Comparison of ENCODE assay signal across 28 cellular contexts in genomic region chr7:151229249-151229648, GRCh38. TPM values are rescaled to one million over a fixed set of nuclear protein-coding genes. Genes with fewer than 3 reads are reported as not detected.
A peak's percentile ranks its signal among the peaks of the same experiment; 100 is the strongest.
DNase-seq lines count a peak whose midpoint lies in the region; ATAC-seq, FAIRE-seq and TF ChIP-seq lines count a peak whose summit lies in the region.
"Had no signal": no experiment of that assay in that cellular context is flagged by ENCODE, and none has a peak within 500 bp of the region (broad histone marks: within the 10 kb centered on the region; RNA-seq: fewer than 3 reads in every experiment).

No MANE protein-coding gene starts in this region.

- H3K4me1 ChIP-seq in K562 (replicated peaks in 1 of 2; ENCODE audit: control insufficient read depth in 2 of 2, insufficient read depth in 2 of 2, low read length in 2 of 2) (peaks cover 35 to 46% of the 10 kb centered on the region in 2 experiments; a peak in 4 of 5 replicates), left lung (peaks cover 12 to 51% of the 10 kb centered on the region in 2 donors), spleen (peaks cover 28 to 64% (median 47%) of the 10 kb centered on the region in 6 donors)
- H3K4me1 ChIP-seq in CD4-positive, alpha-beta memory T cell (ENCODE audit: insufficient read depth, low read length): peaks cover 47% of the 10 kb centered on the region

- H3K9me3 ChIP-seq in K562 (replicated peaks; ENCODE audit: control insufficient read depth, insufficient read depth, low read depth, low read length): no peaks in the 10 kb centered on the region
- H3K9me3 ChIP-seq in left lung: no peaks in the 10 kb centered on the region
- no peaks in the 10 kb centered on the region for H3K9me3 ChIP-seq in spleen
- no peaks in the 10 kb centered on the region for H3K9me3 ChIP-seq in CD4-positive, alpha-beta memory T cell (ENCODE audit: control insufficient read depth in 1 of 2, low read length in 2 of 2)
- H3K9me3 ChIP-seq: A549; BE2C; BLaER1 treated with 17β-estradiol and CSF1 and Interleukin-3, amounts not matched to agents 10 nM and 100 nM had no signal

- H3K27ac Mint-ChIP-seq in neural crest cell (ENCODE audit: unreplicated experiment): no peak overlapping the region
- H3K27ac Mint-ChIP-seq in CD4-positive, alpha-beta memory T cell: no peak overlapping the region
- H3K27ac Mint-ChIP-seq: CD4-positive, alpha-beta T cell had no signal

- ATAC-seq in K562: no peak
- ATAC-seq in left lung: no peak
- ATAC-seq in GM21381 (IDR thresholded peaks at IDR 0.05; ENCODE audit: unreplicated experiment): no peak
- ATAC-seq in GM18517 (IDR thresholded peaks at IDR 0.05; ENCODE audit: unreplicated experiment): no peak
- ATAC-seq: A549 had no signal

- peaks cover 54% of the 10 kb centered on the region for H3K4me1 Mint-ChIP-seq in neural crest cell
- peaks cover 38 to 64% (median 51%) of the 10 kb centered on the region in 4 donors for H3K4me1 Mint-ChIP-seq in CD4-positive, alpha-beta memory T cell

- DNase-seq in K562 (ENCODE audit: extremely low read depth in 1 of 4, low spot score in 3 of 4): no peak
- DNase-seq in left lung: peak; percentile 18 to 20
- DNase-seq in neural crest cell (ENCODE audit: low read depth, low spot score): no peak
- DNase-seq in spleen: peak; percentile 41
- DNase-seq in CD4-positive, alpha-beta memory T cell: no peak
- DNase-seq: 8988T; ACHN; AML-193; BE2C; Calu3; CD4-positive, alpha-beta T cell; COR-L47; DMS53; DMS79 treated with DMSO at 0.1 percent for 48 hours; GF-D8; GM23248; H7; HCEC 1CT had no signal

- CTCF ChIA-PET in K562 (lab: Yijun Ruan, JAX; ENCODE audit: low intra/inter-chr PET ratio): no interaction called here
- CTCF ChIA-PET in CD4-positive, alpha-beta memory T cell (lab: Charles Lee; ENCODE audit: partially characterized antibody): interaction anchor here (0.7 kb wide), 1 partner anchor 47 kb away, joined by 3 read pairs; no protein-coding TSS in a partner anchor

- intact Hi-C loops in K562 (cut with micrococcal nuclease): no loop called here
- intact Hi-C loops in left lung (cut with DNase I): no loop called here
- intact Hi-C loops in spleen (cut with DNase I; ENCODE audit: low total_unique reads): no loop called here
- intact Hi-C loops in CD4-positive, alpha-beta memory T cell (cut with micrococcal nuclease): no loop called here

- H3K27me3 ChIP-seq in K562 (ENCODE audit: control insufficient read depth in 2 of 2, insufficient read depth in 2 of 2, low read length in 2 of 2): no peaks in the 10 kb centered on the region
- H3K27me3 ChIP-seq in left lung: no peaks in the 10 kb centered on the region
- no peaks in the 10 kb centered on the region for H3K27me3 ChIP-seq in spleen (replicated peaks in 1 of 7)
- no peaks in the 10 kb centered on the region for H3K27me3 ChIP-seq in CD4-positive, alpha-beta memory T cell (ENCODE audit: insufficient read depth, low read length)
- H3K27me3 ChIP-seq: BE2C; BLaER1 treated with 17β-estradiol and CSF1 and Interleukin-3, amounts not matched to agents 10 nM and 100 nM had no signal

- peaks cover 44% of the 10 kb centered on the region for H3K79me2 ChIP-seq in K562 (ENCODE audit: control insufficient read depth, insufficient read depth, low read length)

- H3K9ac ChIP-seq in K562 (ENCODE audit: insufficient read depth in 1 of 2, low read depth in 2 of 2, low read length in 2 of 2): no peak overlapping the region
- H3K9ac ChIP-seq: GM23248 had no signal

- H3K4me3 ChIP-seq in K562: no peak overlapping the region
- no peak overlapping the region for H3K4me3 ChIP-seq in left lung
- no peak overlapping the region for H3K4me3 ChIP-seq in spleen
- no peak overlapping the region for H3K4me3 ChIP-seq in CD4-positive, alpha-beta memory T cell (ENCODE audit: low read length in 2 of 2)
- H3K4me3 ChIP-seq: A549; BLaER1 treated with 17β-estradiol and CSF1 and Interleukin-3, amounts not matched to agents 10 nM and 100 nM; GM23248 had no signal

- peaks cover 12% of the 10 kb centered on the region for H4K20me1 ChIP-seq in K562 (replicated peaks; ENCODE audit: control insufficient read depth, insufficient read depth, low read length)

- no peak for TF ChIP-seq EP300 in K562 (IDR thresholded peaks at IDR 0.05; ENCODE audit: low read length)

- BruUV-seq in K562 (replicated peaks; lab: Mats Ljungman, UMichigan): no TSS peak

- H3K9me3 Mint-ChIP-seq in neural crest cell: no peaks in the 10 kb centered on the region
- no peaks in the 10 kb centered on the region for H3K9me3 Mint-ChIP-seq in CD4-positive, alpha-beta memory T cell
- H3K9me3 Mint-ChIP-seq: CD4-positive, alpha-beta T cell had no signal

- H3K36me3 ChIP-seq in K562 (ENCODE audit: control insufficient read depth, insufficient read depth, low read length): peaks cover 24% of the 10 kb centered on the region
- peaks cover 0 to 8% of the 10 kb centered on the region in 2 donors for H3K36me3 ChIP-seq in left lung
- H3K36me3 ChIP-seq in spleen: peaks cover 0 to 15% (median 6%) of the 10 kb centered on the region in 6 donors
- peaks cover 7% of the 10 kb centered on the region for H3K36me3 ChIP-seq in CD4-positive, alpha-beta memory T cell (ENCODE audit: insufficient read depth, low read length)

- no peak for TF ChIP-seq POLR2A in K562 (conservative IDR thresholded peaks at IDR 0.05)
- no peak for TF ChIP-seq POLR2A in spleen (IDR thresholded peaks at IDR 0.05)

- no peak for TF ChIP-seq RAD21 in K562 (CRISPR knock-in tag; conservative IDR thresholded peaks at IDR 0.05 in 1 of 2, IDR thresholded peaks at IDR 0.05 in 1 of 2)

- peaks cover 10% of the 10 kb centered on the region for H3K9me1 ChIP-seq in K562 (ENCODE audit: control insufficient read depth, insufficient read depth, low read length)

- no peak for TF ChIP-seq CTCF in K562 (IDR thresholded peaks at IDR 0.05 in 2 of 3, conservative IDR thresholded peaks at IDR 0.05 in 1 of 3; ENCODE audit: insufficient read depth in 2 of 3, low read depth in 1 of 3, low read length in 3 of 3)
- TF ChIP-seq CTCF in left lung (IDR thresholded peaks at IDR 0.05): no peak
- no peak for TF ChIP-seq CTCF in neural crest cell (conservative IDR thresholded peaks at IDR 0.05)
- TF ChIP-seq CTCF in spleen (IDR thresholded peaks at IDR 0.05 in 8 of 11, conservative IDR thresholded peaks at IDR 0.05 in 3 of 11): no peak

- no peaks in the 10 kb centered on the region for H3K27me3 Mint-ChIP-seq in neural crest cell (ENCODE audit: low read depth)
- H3K27me3 Mint-ChIP-seq in CD4-positive, alpha-beta memory T cell: no peaks in the 10 kb centered on the region
- H3K27me3 Mint-ChIP-seq: CD4-positive, alpha-beta T cell had no signal

- H2AFZ ChIP-seq in K562 (ENCODE audit: low read depth, low read length): peak overlapping the region; percentile 7; the same call in 1 of the 2 replicates
- H2AFZ ChIP-seq: GM23248 had no signal

- H3K36me3 Mint-ChIP-seq in neural crest cell (ENCODE audit: low read depth): peaks cover 6% of the 10 kb centered on the region
- H3K36me3 Mint-ChIP-seq in CD4-positive, alpha-beta memory T cell: peaks cover 16 to 36% of the 10 kb centered on the region in 2 donors

- no peak for FAIRE-seq in K562 (lab: Jason Lieb, UNC)
- FAIRE-seq: A549, GM12891, GM18507, H1 had no signal

- POLR2A ChIA-PET in K562 (lab: Yijun Ruan, JAX): interaction anchor here (0.6 to 3.6 kb wide), 4 partner anchors 9 to 232 kb away, joined by 3 to 36 read pairs (median 3); no protein-coding TSS in a partner anchor
- POLR2A ChIA-PET in CD4-positive, alpha-beta memory T cell (lab: Charles Lee; ENCODE audit: partially characterized antibody): interaction anchor here (0.6 kb wide), 1 partner anchor 29 kb away, joined by 4 read pairs; no protein-coding TSS in a partner anchor

- no peak overlapping the region for H3K4me2 ChIP-seq in K562 (ENCODE audit: insufficient read depth, low read length)
- H3K4me2 ChIP-seq: A549 had no signal

- 76% methylated on average over 10 of the region's 10 CpGs for WGBS in K562 (ENCODE audit: insufficient coverage, low coverage, missing lambda C conversion rate)
- 87 to 92% (median 89%) methylated on average over 10 of the region's 10 CpGs for WGBS in spleen, 5 donors

- in situ Hi-C loops in K562 (cut with MboI): no loop called here

- H3K27ac ChIP-seq in K562 (ENCODE audit: extremely low read depth, low read depth, low read length) (no peak overlapping the region), left lung (no peak overlapping the region), spleen (no peak overlapping the region)
- H3K27ac ChIP-seq in CD4-positive, alpha-beta memory T cell (ENCODE audit: low read depth, low read length): no peak overlapping the region
- H3K27ac ChIP-seq: A549; BLaER1 treated with 17β-estradiol and CSF1 and Interleukin-3, amounts not matched to agents 10 nM and 100 nM; GM23248 had no signal

- peak overlapping the region; percentile 100 for H3K4me3 Mint-ChIP-seq in neural crest cell
- no peak overlapping the region for H3K4me3 Mint-ChIP-seq in CD4-positive, alpha-beta memory T cell

RNA-seq across cellular contexts. Expression of gene ABCF2, which starts 2.2 kb away (rescaled TPM):
- total RNA-seq in K562 (2011; cell fraction: chromatin; rRNA removed; ENCODE audit: low replicate concordance): 65.4 and 103 TPM in 2 replicates
- total RNA-seq in K562 (2011; cell fraction: nucleolus; rRNA removed): 49.7 and 54.7 TPM in 2 replicates
- total RNA-seq in K562 (2011; cell fraction: nucleoplasm; rRNA removed): 43.1 and 48.4 TPM in 2 replicates
- total RNA-seq in K562 (2014; rRNA removed): 117 and 145 TPM in 2 replicates
- total RNA-seq in K562 (2014; rRNA removed; fragmentation: Illumina TruSeq; extraction: Trizol): 79.5 and 110 TPM in 2 replicates
- total RNA-seq in K562 (2015; rRNA removed; fragmentation: Illumina TruSeq; extraction: Trizol): 113 TPM in 2 replicates
- total RNA-seq in K562 (2021): 122 and 129 TPM in 2 replicates
- 43.1 and 62.1 TPM in 2 replicates for polyA plus RNA-seq in K562 (2011; rRNA removed)
- polyA plus RNA-seq in K562 (2011; cell fraction: cytosol; rRNA removed): 54.5 and 89.8 TPM in 2 replicates
- 36.6 and 65.1 TPM in 2 replicates for polyA plus RNA-seq in K562 (2011; cell fraction: nucleus; rRNA removed)
- 64.0 and 75.1 TPM in 2 replicates for polyA plus RNA-seq in K562 (2012)
- polyA plus RNA-seq in K562 (2014; fragmentation: Illumina TruSeq; extraction: Trizol): 165 and 177 TPM in 2 replicates
- polyA plus RNA-seq in K562 (2014; fragmentation: Nextera tagmentation; extraction: Ambion mirVana): 100 to 1,000 TPM; 103 to 224 TPM
- 88.2 and 97.5 TPM in 2 replicates for polyA plus RNA-seq in K562 (2014; rRNA removed)
- polyA minus RNA-seq in K562 (2011; rRNA and poly(A)+ RNA removed): 49.7 and 116 TPM in 2 replicates
- polyA minus RNA-seq in K562 (2011; cell fraction: cytosol; rRNA and poly(A)+ RNA removed): 23.5 and 52.3 TPM in 2 replicates
- 17.1 and 26.5 TPM in 2 replicates for polyA minus RNA-seq in K562 (2011; cell fraction: nucleus; rRNA and poly(A)+ RNA removed)
- 10 to 100 TPM; 27.1 to 40.6 TPM for total RNA-seq in left lung
- 67.0 and 68.2 TPM in 2 replicates for total RNA-seq in neural crest cell
- total RNA-seq in spleen: 10 to 100 TPM; 22.7 to 30.0 (median 29.8) TPM
- 10 to 100 TPM in 2 of 3 donors, 1 to 10 TPM in 1; 9.2 to 19.3 (median 12.9) TPM for polyA plus RNA-seq in spleen
- 10 to 100 TPM; 31.4 to 35.7 TPM for total RNA-seq in CD4-positive, alpha-beta memory T cell
- 10 to 100 TPM; 33.0 to 37.3 TPM for polyA plus RNA-seq in CD4-positive, alpha-beta memory T cell

RNA-seq across cellular contexts. Expression of gene CHPF2, which starts 3.0 kb away (rescaled TPM):
- 109 and 238 TPM in 2 replicates for total RNA-seq in K562 (2011; cell fraction: chromatin; rRNA removed; ENCODE audit: low replicate concordance)
- 182 and 210 TPM in 2 replicates for total RNA-seq in K562 (2011; cell fraction: nucleolus; rRNA removed)
- 98.1 and 129 TPM in 2 replicates for total RNA-seq in K562 (2011; cell fraction: nucleoplasm; rRNA removed)
- total RNA-seq in K562 (2014; rRNA removed): 18.8 and 21.4 TPM in 2 replicates
- 6.1 and 7.1 TPM in 2 replicates for total RNA-seq in K562 (2014; rRNA removed; fragmentation: Illumina TruSeq; extraction: Trizol)
- total RNA-seq in K562 (2015; rRNA removed; fragmentation: Illumina TruSeq; extraction: Trizol): 12.0 and 13.1 TPM in 2 replicates
- 29.7 and 32.8 TPM in 2 replicates for total RNA-seq in K562 (2021)
- 10.5 and 14.3 TPM in 2 replicates for polyA plus RNA-seq in K562 (2011; rRNA removed)
- polyA plus RNA-seq in K562 (2011; cell fraction: cytosol; rRNA removed): 10.5 and 18.5 TPM in 2 replicates
- polyA plus RNA-seq in K562 (2011; cell fraction: nucleus; rRNA removed): 112 and 142 TPM in 2 replicates
- 13.7 and 35.4 TPM in 2 replicates for polyA plus RNA-seq in K562 (2012)
- polyA plus RNA-seq in K562 (2014; fragmentation: Illumina TruSeq; extraction: Trizol): 8.4 and 10.8 TPM in 2 replicates
- under 1 TPM; 0.08 to 0.24 TPM for polyA plus RNA-seq in K562 (2014; fragmentation: Nextera tagmentation; extraction: Ambion mirVana)
- 17.8 and 18.3 TPM in 2 replicates for polyA plus RNA-seq in K562 (2014; rRNA removed)
- 16.5 and 17.8 TPM in 2 replicates for polyA minus RNA-seq in K562 (2011; rRNA and poly(A)+ RNA removed)
- 16.9 and 19.6 TPM in 2 replicates for polyA minus RNA-seq in K562 (2011; cell fraction: cytosol; rRNA and poly(A)+ RNA removed)
- polyA minus RNA-seq in K562 (2011; cell fraction: nucleus; rRNA and poly(A)+ RNA removed): 86.3 and 114 TPM in 2 replicates
- 10 to 100 TPM; 44.0 to 53.8 TPM for total RNA-seq in left lung
- total RNA-seq in neural crest cell: 33.1 and 34.1 TPM in 2 replicates
- total RNA-seq in spleen: 10 to 100 TPM; 39.9 to 55.4 (median 47.6) TPM
- 10 to 100 TPM; 16.3 to 30.0 (median 27.8) TPM for polyA plus RNA-seq in spleen
- 10 to 100 TPM; 52.2 to 52.3 TPM for total RNA-seq in CD4-positive, alpha-beta memory T cell
- polyA plus RNA-seq in CD4-positive, alpha-beta memory T cell: 10 to 100 TPM; 25.3 to 28.6 TPM

RNA-seq across cellular contexts. Expression of gene H2BK1, which starts 19.0 kb away (rescaled TPM):
- 1.00 TPM in 1 of 2 replicates, not detected in the other for total RNA-seq in K562 (2011; cell fraction: chromatin; rRNA removed; ENCODE audit: low replicate concordance)
- total RNA-seq in K562 (2011; cell fraction: nucleolus; rRNA removed): 1.6 and 4.0 TPM in 2 replicates
- 1.2 TPM in 1 of 2 replicates, not detected in the other for total RNA-seq in K562 (2011; cell fraction: nucleoplasm; rRNA removed)
- total RNA-seq in K562 (2014; rRNA removed) (not detected in 2 replicates), K562 (2014; rRNA removed; fragmentation: Illumina TruSeq; extraction: Trizol) (not detected in 2 replicates), K562 (2015; rRNA removed; fragmentation: Illumina TruSeq; extraction: Trizol) (not detected in 2 replicates), K562 (2021) (not detected in 2 replicates), left lung (not detected), neural crest cell (not detected in 2 replicates), spleen (not detected)
- polyA plus RNA-seq in K562 (2011; rRNA removed) (not detected in 2 replicates), K562 (2014; fragmentation: Illumina TruSeq; extraction: Trizol) (not detected in 2 replicates), K562 (2014; fragmentation: Nextera tagmentation; extraction: Ambion mirVana) (not detected), K562 (2014; rRNA removed) (not detected in 2 replicates), spleen (under 1 TPM in 1 of 3 donors, not detected in 2; 0.24 TPM)
- polyA plus RNA-seq in K562 (2011; cell fraction: cytosol; rRNA removed): not detected in 2 replicates
- 0.53 TPM in 1 of 2 replicates, not detected in the other for polyA plus RNA-seq in K562 (2011; cell fraction: nucleus; rRNA removed)
- polyA plus RNA-seq in K562 (2012): not detected in 2 replicates
- not detected in 2 replicates for polyA minus RNA-seq in K562 (2011; rRNA and poly(A)+ RNA removed)
- not detected in 2 replicates for polyA minus RNA-seq in K562 (2011; cell fraction: cytosol; rRNA and poly(A)+ RNA removed)
- not detected in 2 replicates for polyA minus RNA-seq in K562 (2011; cell fraction: nucleus; rRNA and poly(A)+ RNA removed)
- 1 to 10 TPM; 4.9 to 6.9 TPM for total RNA-seq in CD4-positive, alpha-beta memory T cell
- not detected for polyA plus RNA-seq in CD4-positive, alpha-beta memory T cell
- total RNA-seq: Calu3; CD4-positive, alpha-beta T cell; Daoy; G401; GM23248; H1; H7 had no signal
- polyA plus RNA-seq: A549, CD14-positive monocyte, GM23248, H1 had no signal

RNA-seq across cellular contexts. Expression of gene SMARCD3, which starts 19.2 kb away (rescaled TPM):
- 10.6 and 29.3 TPM in 2 replicates for total RNA-seq in K562 (2011; cell fraction: chromatin; rRNA removed; ENCODE audit: low replicate concordance)
- 11.1 and 13.0 TPM in 2 replicates for total RNA-seq in K562 (2011; cell fraction: nucleolus; rRNA removed)
- 9.4 and 19.5 TPM in 2 replicates for total RNA-seq in K562 (2011; cell fraction: nucleoplasm; rRNA removed)
- total RNA-seq in K562 (2014; rRNA removed) (2.2 and 2.9 TPM in 2 replicates), K562 (2014; rRNA removed; fragmentation: Illumina TruSeq; extraction: Trizol) (1.2 and 1.3 TPM in 2 replicates), K562 (2015; rRNA removed; fragmentation: Illumina TruSeq; extraction: Trizol) (1.5 and 1.8 TPM in 2 replicates), K562 (2021) (2.3 and 3.6 TPM in 2 replicates), left lung (10 to 100 TPM; 45.5 to 49.4 TPM), neural crest cell (46.7 and 50.7 TPM in 2 replicates), spleen (10 to 100 TPM; 12.0 to 40.2 (median 18.1) TPM)
- polyA plus RNA-seq in K562 (2011; rRNA removed) (2.7 and 4.6 TPM in 2 replicates), K562 (2014; fragmentation: Illumina TruSeq; extraction: Trizol) (1.9 and 2.6 TPM in 2 replicates), K562 (2014; fragmentation: Nextera tagmentation; extraction: Ambion mirVana) (under 1 TPM; 0.43 to 0.46 TPM), K562 (2014; rRNA removed) (2.6 and 3.0 TPM in 2 replicates), spleen (10 to 100 TPM in 2 of 3 donors, 1 to 10 TPM in 1; 8.8 to 16.2 (median 15.1) TPM)
- polyA plus RNA-seq in K562 (2011; cell fraction: cytosol; rRNA removed): 3.2 and 4.4 TPM in 2 replicates
- 26.3 and 28.4 TPM in 2 replicates for polyA plus RNA-seq in K562 (2011; cell fraction: nucleus; rRNA removed)
- 6.9 and 15.2 TPM in 2 replicates for polyA plus RNA-seq in K562 (2012)
- polyA minus RNA-seq in K562 (2011; rRNA and poly(A)+ RNA removed): 1.2 and 1.3 TPM in 2 replicates
- 1.9 and 2.6 TPM in 2 replicates for polyA minus RNA-seq in K562 (2011; cell fraction: cytosol; rRNA and poly(A)+ RNA removed)
- polyA minus RNA-seq in K562 (2011; cell fraction: nucleus; rRNA and poly(A)+ RNA removed): 3.0 and 3.2 TPM in 2 replicates
- total RNA-seq in CD4-positive, alpha-beta memory T cell: 1 to 10 TPM; 4.0 to 5.2 TPM
- polyA plus RNA-seq in CD4-positive, alpha-beta memory T cell: 1 to 10 TPM; 4.6 TPM

RNA-seq across cellular contexts. Expression of gene ASB10, which starts 42.2 kb away (rescaled TPM):
- not detected in 2 replicates for total RNA-seq in K562 (2011; cell fraction: chromatin; rRNA removed; ENCODE audit: low replicate concordance)
- total RNA-seq in K562 (2011; cell fraction: nucleolus; rRNA removed): not detected in 2 replicates
- total RNA-seq in K562 (2011; cell fraction: nucleoplasm; rRNA removed): not detected in 2 replicates
- total RNA-seq in K562 (2014; rRNA removed) (not detected in 2 replicates), K562 (2014; rRNA removed; fragmentation: Illumina TruSeq; extraction: Trizol) (not detected in 2 replicates), K562 (2015; rRNA removed; fragmentation: Illumina TruSeq; extraction: Trizol) (not detected in 2 replicates), K562 (2021) (not detected in 2 replicates), left lung (not detected), neural crest cell (not detected in 2 replicates), spleen (not detected)
- polyA plus RNA-seq in K562 (2011; rRNA removed) (not detected in 2 replicates), K562 (2014; fragmentation: Illumina TruSeq; extraction: Trizol) (not detected in 2 replicates), K562 (2014; fragmentation: Nextera tagmentation; extraction: Ambion mirVana) (not detected), K562 (2014; rRNA removed) (not detected in 2 replicates), spleen (not detected)
- not detected in 2 replicates for polyA plus RNA-seq in K562 (2011; cell fraction: cytosol; rRNA removed)
- not detected in 2 replicates for polyA plus RNA-seq in K562 (2011; cell fraction: nucleus; rRNA removed)
- polyA plus RNA-seq in K562 (2012): not detected in 2 replicates
- polyA minus RNA-seq in K562 (2011; rRNA and poly(A)+ RNA removed): not detected in 2 replicates
- polyA minus RNA-seq in K562 (2011; cell fraction: cytosol; rRNA and poly(A)+ RNA removed): not detected in 2 replicates
- not detected in 2 replicates for polyA minus RNA-seq in K562 (2011; cell fraction: nucleus; rRNA and poly(A)+ RNA removed)
- not detected for total RNA-seq in CD4-positive, alpha-beta memory T cell
- not detected for polyA plus RNA-seq in CD4-positive, alpha-beta memory T cell
- total RNA-seq: Calu3; CD4-positive, alpha-beta T cell; Daoy; G401; GM23248; H1; H7 had no signal
- polyA plus RNA-seq: A549, CD14-positive monocyte, GM23248, H1 had no signal

Comparison
In these comparisons a context has a peak if more than half of its experiments do, and no peak if none do; other contexts are left out.
1. DNase-seq: peak in left lung (2 of 2) and spleen (single experiment); none in K562 (0 of 4), neural crest cell (single experiment) and CD4-positive, alpha-beta memory T cell (0 of 5).